Comparison of ENCODE assay signal across 1 cellular context in genomic region chr17:81002409-81003361, GRCh38.
TF ChIP-seq lines count a peak whose summit lies in the region.

No MANE protein-coding gene starts in this region.

TF ChIP-seq in K562, 482 proteins besides CTCF, POLR2A, EP300 and RAD21 (continued from another document and continues in another):
- peak; percentile 55; the same call in 1 of the 2 replicates for TF ChIP-seq ZKSCAN1 (IDR thresholded peaks at IDR 0.05; ENCODE audit: low read depth, low read length)
- peak; percentile 94 for TF ChIP-seq MEIS2 (IDR thresholded peaks at IDR 0.05; ENCODE audit: partially characterized antibody)
- TF ChIP-seq E2F6 (IDR thresholded peaks at IDR 0.05; ENCODE audit: borderline replicate concordance in 1 of 2, extremely low read depth in 1 of 2, insufficient read depth in 1 of 2, insufficient read length in 1 of 2, low read depth in 1 of 2, low read length in 1 of 2, poor library complexity in 1 of 2, severe bottlenecking in 1 of 2) = peak in 1 of 2 experiments; percentile 48
- TF ChIP-seq ZBTB33 (CRISPR knock-in tag; IDR thresholded peaks at IDR 0.05) = peak; percentile 73; the same call in 1 of the 2 replicates
- TF ChIP-seq CREB1 (IDR thresholded peaks at IDR 0.05) = no peak
- TF ChIP-seq CREB1 (CRISPR knock-in tag; IDR thresholded peaks at IDR 0.05) = peak; percentile 41; the same call in 1 of the 2 replicates
- peak; percentile 50 for TF ChIP-seq SMAD1 (IDR thresholded peaks at IDR 0.05; ENCODE audit: low read depth, low read length, partially characterized antibody)
- no peak for TF ChIP-seq ZNF699 (CRISPR knock-in tag; IDR thresholded peaks at IDR 0.05; ENCODE audit: insufficient replicate concordance)
- TF ChIP-seq NFYB (IDR thresholded peaks at IDR 0.05; ENCODE audit: extremely low read depth, insufficient read length) = peak; percentile 22
- TF ChIP-seq, protein P1, sequence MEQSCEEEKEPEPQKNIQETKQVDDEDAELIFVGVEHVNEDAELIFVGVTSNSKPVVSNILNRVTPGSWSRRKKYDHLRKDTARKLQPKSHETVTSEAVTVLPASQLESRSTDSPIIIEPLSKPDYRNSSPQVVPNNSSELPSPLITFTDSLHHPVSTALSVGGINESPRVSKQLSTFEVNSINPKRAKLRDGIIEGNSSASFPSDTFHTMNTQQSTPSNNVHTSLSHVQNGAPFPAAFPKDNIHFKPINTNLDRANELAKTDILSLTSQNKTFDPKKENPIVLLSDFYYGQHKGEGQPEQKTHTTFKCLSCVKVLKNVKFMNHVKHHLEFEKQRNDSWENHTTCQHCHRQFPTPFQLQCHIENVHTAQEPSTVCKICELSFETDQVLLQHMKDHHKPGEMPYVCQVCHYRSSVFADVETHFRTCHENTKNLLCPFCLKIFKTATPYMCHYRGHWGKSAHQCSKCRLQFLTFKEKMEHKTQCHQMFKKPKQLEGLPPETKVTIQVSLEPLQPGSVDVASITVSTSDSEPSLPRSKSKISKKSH (CRISPR knock-in tag; IDR thresholded peaks at IDR 0.05) = no peak
- 0 out of 2 replicates have a peak, but pooled peaks have one; percentile 16 for TF ChIP-seq MITF (IDR thresholded peaks at IDR 0.05)
- 0 out of 2 replicates have a peak, but pooled peaks have one; percentile 5 for TF ChIP-seq MAFG (tag; conservative IDR thresholded peaks at IDR 0.05)
- TF ChIP-seq, protein P2, sequence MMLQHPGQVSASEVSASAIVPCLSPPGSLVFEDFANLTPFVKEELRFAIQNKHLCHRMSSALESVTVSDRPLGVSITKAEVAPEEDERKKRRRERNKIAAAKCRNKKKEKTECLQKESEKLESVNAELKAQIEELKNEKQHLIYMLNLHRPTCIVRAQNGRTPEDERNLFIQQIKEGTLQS (IDR thresholded peaks at IDR 0.05) = peak; percentile 57
- TF ChIP-seq, protein P2 (CRISPR knock-in tag; conservative IDR thresholded peaks at IDR 0.05) = no peak
- no peak for TF ChIP-seq ETV5 (CRISPR knock-in tag; IDR thresholded peaks at IDR 0.05; ENCODE audit: low read depth)
- TF ChIP-seq CXXC5 (CRISPR knock-in tag; IDR thresholded peaks at IDR 0.05) = peak; percentile 36
- 0 out of 2 replicates have a peak, but pooled peaks have one; percentile 30 for TF ChIP-seq HMBOX1 (IDR thresholded peaks at IDR 0.05)
- TF ChIP-seq, protein P3, sequence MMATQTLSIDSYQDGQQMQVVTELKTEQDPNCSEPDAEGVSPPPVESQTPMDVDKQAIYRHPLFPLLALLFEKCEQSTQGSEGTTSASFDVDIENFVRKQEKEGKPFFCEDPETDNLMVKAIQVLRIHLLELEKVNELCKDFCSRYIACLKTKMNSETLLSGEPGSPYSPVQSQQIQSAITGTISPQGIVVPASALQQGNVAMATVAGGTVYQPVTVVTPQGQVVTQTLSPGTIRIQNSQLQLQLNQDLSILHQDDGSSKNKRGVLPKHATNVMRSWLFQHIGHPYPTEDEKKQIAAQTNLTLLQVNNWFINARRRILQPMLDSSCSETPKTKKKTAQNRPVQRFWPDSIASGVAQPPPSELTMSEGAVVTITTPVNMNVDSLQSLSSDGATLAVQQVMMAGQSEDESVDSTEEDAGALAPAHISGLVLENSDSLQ (IDR thresholded peaks at IDR 0.05) = peak; percentile 85
- TF ChIP-seq PRDM10 (IDR thresholded peaks at IDR 0.05; ENCODE audit: partially characterized antibody) = peak; percentile 5
- TF ChIP-seq ARID1B (IDR thresholded peaks at IDR 0.05) = peak; percentile 17; the same call in 1 of the 2 replicates
- TF ChIP-seq BCOR (IDR thresholded peaks at IDR 0.05) = peak; percentile 71; the same call in 1 of the 2 replicates
- no peak for TF ChIP-seq NFE2L1 (tag; IDR thresholded peaks at IDR 0.05; ENCODE audit: borderline replicate concordance, low read depth)
- TF ChIP-seq ATF1 (CRISPR knock-in tag; IDR thresholded peaks at IDR 0.05) = no peak
- peak; percentile 74 for TF ChIP-seq ATF1 (tag; IDR thresholded peaks at IDR 0.05)
- peak; percentile 32; the same call in 1 of the 2 replicates for TF ChIP-seq FOSL1 (tag; conservative IDR thresholded peaks at IDR 0.05)
- peak; percentile 32; the same call in 1 of the 2 replicates for TF ChIP-seq ZNF316 (IDR thresholded peaks at IDR 0.05)
- TF ChIP-seq ZNF766 (CRISPR knock-in tag; conservative IDR thresholded peaks at IDR 0.05) = no peak
- TF ChIP-seq, protein P4, sequence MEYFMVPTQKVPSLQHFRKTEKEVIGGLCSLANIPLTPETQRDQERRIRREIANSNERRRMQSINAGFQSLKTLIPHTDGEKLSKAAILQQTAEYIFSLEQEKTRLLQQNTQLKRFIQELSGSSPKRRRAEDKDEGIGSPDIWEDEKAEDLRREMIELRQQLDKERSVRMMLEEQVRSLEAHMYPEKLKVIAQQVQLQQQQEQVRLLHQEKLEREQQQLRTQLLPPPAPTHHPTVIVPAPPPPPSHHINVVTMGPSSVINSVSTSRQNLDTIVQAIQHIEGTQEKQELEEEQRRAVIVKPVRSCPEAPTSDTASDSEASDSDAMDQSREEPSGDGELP (CRISPR knock-in tag; IDR thresholded peaks at IDR 0.05; ENCODE audit: borderline replicate concordance) = peak; percentile 77; the same call in 1 of the 2 replicates
- TF ChIP-seq NFE2 (IDR thresholded peaks at IDR 0.05; ENCODE audit: low read depth) = peak; percentile 57; the same call in 1 of the 2 replicates
- 0 out of 2 replicates have a peak, but pooled peaks have one; percentile 8 for TF ChIP-seq ATF7 (IDR thresholded peaks at IDR 0.05)
- peak; percentile 75 for TF ChIP-seq BHLHE40 (IDR thresholded peaks at IDR 0.05; ENCODE audit: low read length)
- no peak for TF ChIP-seq ARID4B (CRISPR knock-in tag; IDR thresholded peaks at IDR 0.05)
- peak; percentile 96 for TF ChIP-seq ZNF121 (CRISPR knock-in tag; conservative IDR thresholded peaks at IDR 0.05)
- peak in 1 of 2 experiments; percentile 30; a peak in 1 of 4 replicates for TF ChIP-seq NRF1 (conservative IDR thresholded peaks at IDR 0.05 in 1 of 2, IDR thresholded peaks at IDR 0.05 in 1 of 2)
- peak; percentile 63 for TF ChIP-seq CREM (IDR thresholded peaks at IDR 0.05; ENCODE audit: low read depth)
- TF ChIP-seq, protein P5, sequence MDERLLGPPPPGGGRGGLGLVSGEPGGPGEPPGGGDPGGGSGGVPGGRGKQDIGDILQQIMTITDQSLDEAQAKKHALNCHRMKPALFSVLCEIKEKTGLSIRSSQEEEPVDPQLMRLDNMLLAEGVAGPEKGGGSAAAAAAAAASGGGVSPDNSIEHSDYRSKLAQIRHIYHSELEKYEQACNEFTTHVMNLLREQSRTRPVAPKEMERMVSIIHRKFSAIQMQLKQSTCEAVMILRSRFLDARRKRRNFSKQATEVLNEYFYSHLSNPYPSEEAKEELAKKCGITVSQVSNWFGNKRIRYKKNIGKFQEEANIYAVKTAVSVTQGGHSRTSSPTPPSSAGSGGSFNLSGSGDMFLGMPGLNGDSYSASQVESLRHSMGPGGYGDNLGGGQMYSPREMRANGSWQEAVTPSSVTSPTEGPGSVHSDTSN (CRISPR knock-in tag; IDR thresholded peaks at IDR 0.05; ENCODE audit: low read depth) = no peak
- TF ChIP-seq, protein P5 (tag; conservative IDR thresholded peaks at IDR 0.05; ENCODE audit: low read depth) = peak; percentile 85
